In the genomic region with DNA sequence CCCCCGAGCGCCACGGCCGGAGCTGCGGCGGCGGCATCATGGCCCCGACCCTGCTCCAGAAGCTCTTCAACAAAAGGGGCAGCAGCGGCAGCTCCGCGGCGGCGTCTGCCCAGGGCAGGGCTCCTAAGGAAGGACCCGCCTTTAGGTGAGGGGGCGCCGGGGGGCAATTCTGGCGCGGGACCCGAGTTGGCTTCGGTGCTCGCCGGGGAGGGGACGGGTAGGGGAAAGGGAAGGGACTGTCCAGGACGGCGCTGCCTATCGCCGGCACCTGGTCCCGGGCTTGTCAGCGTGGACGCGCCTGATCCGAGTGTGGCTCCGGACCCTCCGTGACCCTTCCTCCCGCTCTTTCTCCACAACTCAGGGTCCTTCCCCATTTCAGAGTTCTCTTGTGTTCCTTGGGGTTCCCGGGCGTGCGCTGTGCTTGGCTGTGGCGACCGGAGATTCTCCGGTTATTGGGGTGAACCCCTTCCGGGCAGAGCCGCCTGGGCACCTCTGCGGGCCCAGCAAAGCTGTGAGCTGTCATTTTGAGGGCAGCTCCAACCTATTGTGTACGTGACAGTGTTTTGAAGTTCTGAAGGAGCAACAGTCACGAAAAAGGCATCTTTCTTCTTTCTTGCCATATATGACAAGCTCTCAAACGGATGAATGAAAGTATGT, we compare ENCODE assay signal across 8 cellular contexts. TPM values are rescaled to one million over a fixed set of nuclear protein-coding genes. Genes with fewer than 3 reads are reported as not detected.
DNase-seq lines count a peak whose midpoint lies in the region; ATAC-seq and TF ChIP-seq lines count a peak whose summit lies in the region.

No MANE protein-coding gene starts in this region.

- peaks cover 0 to 3% of the 10 kb centered on the region in 2 donors for H3K36me3 Mint-ChIP-seq in CD14-positive monocyte

- H3K36me3 ChIP-seq in HUES48 (ENCODE audit: control insufficient read depth, insufficient read depth, low read length), result no peaks in the 10 kb centered on the region

- H3K4me1 ChIP-seq in HUES48 (ENCODE audit: control insufficient read depth, insufficient read depth, low read length), result peaks cover 14% of the 10 kb centered on the region; the same call in 1 of the 2 replicates

- H3K27me3 Mint-ChIP-seq in CD14-positive monocyte (ENCODE audit: low read depth in 3 of 3), result peaks cover 0 to 2% (median 0%) of the 10 kb centered on the region in 3 donors

- H3K4me3 Mint-ChIP-seq in CD14-positive monocyte, result peak overlapping the region; percentile 98 to 100

- ATAC-seq in GM21423 (IDR thresholded peaks at IDR 0.05; ENCODE audit: unreplicated experiment) (peak; percentile 29), left lobe of liver (peak; percentile 24)

- intact Hi-C loops in CD14-positive monocyte (cut with micrococcal nuclease), result loop anchor here (5.0 kb wide), 2 partner anchors 43 to 47 kb away; a partner anchor contains a TSS

- peaks cover 11% of the 10 kb centered on the region for H3K27me3 ChIP-seq in HUES48 (ENCODE audit: control insufficient read depth, insufficient read depth, low read length)

- no peak for TF ChIP-seq CTCF in CD14-positive monocyte (IDR thresholded peaks at IDR 0.05)

- peak overlapping the region; percentile 93 to 99 (median 96) for H3K27ac Mint-ChIP-seq in CD14-positive monocyte

- H3K9me3 ChIP-seq in HUES48 (ENCODE audit: control insufficient read depth, insufficient read depth, low read length), result no peaks in the 10 kb centered on the region

- H3K27ac ChIP-seq in HUES48 (ENCODE audit: low read depth, low read length), result peak overlapping the region; percentile 63
- H3K27ac ChIP-seq in cingulate gyrus (ENCODE audit: low read depth, low read length), result peak overlapping the region; percentile 34

- peak overlapping the region; percentile 55; the same call in 1 of the 2 replicates for H3K9ac ChIP-seq in HUES48 (ENCODE audit: low read depth, low read length)

- peaks cover 60% of the 10 kb centered on the region for H3K4me1 Mint-ChIP-seq in CD14-positive monocyte

- H3K9me3 Mint-ChIP-seq in CD14-positive monocyte, result peaks cover 0 to 2% (median 0%) of the 10 kb centered on the region in 7 donors

- H3K4me3 ChIP-seq in HUES48 (ENCODE audit: low read depth, low read length), result peak overlapping the region; percentile 99

- DNase-seq in CD14-positive monocyte (ENCODE audit: low spot score) (peak; percentile 68), left lobe of liver (ENCODE audit: low spot score) (peak; percentile 61), NCI-H226 (no peak)
- peak; percentile 15 for DNase-seq in activated CD4-positive, alpha-beta T cell treated with anti-CD3 and anti-CD28 coated beads for 1 hour
- peak; percentile 2 to 28 for DNase-seq in stimulated activated CD4-positive, alpha-beta T cell treated with anti-CD3 and anti-CD28 coated beads, Interleukin-4, amount 100 ng/mL, for 48 hours (ENCODE audit: low read depth in 2 of 2)

RNA-seq across cellular contexts. Expression of a gene that starts 0.5 kb away (rescaled TPM):
- 1 to 10 TPM; 3.5 to 5.7 TPM for polyA plus RNA-seq in CD14-positive monocyte
- 60.8 TPM for total RNA-seq in left lobe of liver

RNA-seq across cellular contexts. Expression of a gene that starts 46.1 kb away (rescaled TPM):
- 10 to 100 TPM; 18.1 to 30.5 TPM for polyA plus RNA-seq in CD14-positive monocyte
- 12.5 TPM for total RNA-seq in left lobe of liver
